15 cellular contexts compared by ENCODE assay signal in the genomic region with DNA sequence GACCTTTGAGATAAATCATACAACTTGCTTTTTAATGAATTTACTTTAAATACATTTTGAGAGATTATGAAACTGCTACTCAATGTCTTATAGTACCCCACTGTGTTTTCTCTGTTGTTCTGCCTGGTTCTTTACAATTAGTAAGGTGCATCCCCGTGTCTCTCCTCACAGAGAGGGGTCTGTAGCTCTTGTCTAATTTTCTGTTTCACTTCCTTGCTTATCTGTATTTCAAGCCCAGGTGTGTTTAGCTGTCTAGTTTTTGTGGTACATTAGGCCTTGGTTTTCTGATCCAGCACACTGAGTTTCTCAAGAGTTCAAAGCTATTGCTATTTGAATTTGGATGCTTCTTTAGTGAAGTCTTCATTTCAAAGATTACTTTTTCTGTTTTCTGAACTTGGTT.
DNase-seq lines count a peak whose midpoint lies in the region; ATAC-seq and TF ChIP-seq lines count a peak whose summit lies in the region.
"Had no signal": no experiment of that assay in that cellular context is flagged by ENCODE, and none has a peak within 500 bp of the region (broad histone marks: within the 10 kb centered on the region; RNA-seq: fewer than 3 reads in every experiment).

No MANE protein-coding gene starts in this region.

- intact Hi-C loops in Calu3 (cut with micrococcal nuclease; ENCODE audit: unreplicated experiment) = no loop called here

- H3K27me3 Mint-ChIP-seq in Calu3 (ENCODE audit: unreplicated experiment) (peaks cover 68% of the 10 kb centered on the region), T-cell (peaks cover 11 to 19% of the 10 kb centered on the region in 2 donors), chondrocyte (ENCODE audit: low read depth) (peaks cover 2% of the 10 kb centered on the region)

- H3K27ac Mint-ChIP-seq in Calu3 (ENCODE audit: unreplicated experiment) (no peak overlapping the region), T-cell (no peak overlapping the region), chondrocyte (ENCODE audit: unreplicated experiment) (no peak overlapping the region)
- H3K27ac Mint-ChIP-seq: activated naive CD4-positive, alpha-beta T cell treated with anti-CD3 and anti-CD28 coated beads, Interleukin-2, amount 50 U/mL, for 72 hours had no signal

- BruUV-seq in Calu3 (replicated peaks; lab: Mats Ljungman, UMichigan) = no TSS peak

- CTCF ChIA-PET in GM10248 (lab: Yijun Ruan, JAX) = no interaction called here
- CTCF ChIA-PET in Calu3 (lab: Charles Lee) = no interaction called here
- CTCF ChIA-PET in T-cell (lab: Charles Lee) = no interaction called here

- peaks cover 2% of the 10 kb centered on the region for H3K9me3 Mint-ChIP-seq in Calu3 (ENCODE audit: low read depth, unreplicated experiment)
- peaks cover 0 to 2% (median 0%) of the 10 kb centered on the region in 3 donors for H3K9me3 Mint-ChIP-seq in T-cell
- H3K9me3 Mint-ChIP-seq in chondrocyte (ENCODE audit: low read depth) = no peaks in the 10 kb centered on the region
- H3K9me3 Mint-ChIP-seq: central memory CD8-positive, alpha-beta T cell had no signal

- ATAC-seq in GM19351 (IDR thresholded peaks at IDR 0.05; ENCODE audit: unreplicated experiment) (peak; percentile 97), HG02623 (IDR thresholded peaks at IDR 0.05; ENCODE audit: unreplicated experiment) (peak; percentile 86), HG03280 (IDR thresholded peaks at IDR 0.05; ENCODE audit: unreplicated experiment) (peak; percentile 85), T-cell (replicated peaks in 1 of 4) (no peak)
- ATAC-seq: activated naive CD4-positive, alpha-beta T cell treated with anti-CD3 and anti-CD28 coated beads, Interleukin-2, amount 50 U/mL, for 72 hours; Right ventricle myocardium inferior; upper lobe of right lung had no signal

- H3K36me3 Mint-ChIP-seq in Calu3 (ENCODE audit: insufficient read depth, unreplicated experiment) (no peaks in the 10 kb centered on the region), T-cell (no peaks in the 10 kb centered on the region), chondrocyte (ENCODE audit: low read depth) (no peaks in the 10 kb centered on the region)
- H3K36me3 Mint-ChIP-seq: activated naive CD4-positive, alpha-beta T cell treated with anti-CD3 and anti-CD28 coated beads, Interleukin-2, amount 50 U/mL, for 72 hours had no signal

- no peak overlapping the region for H3K4me3 Mint-ChIP-seq in Calu3 (ENCODE audit: low read depth, unreplicated experiment)
- no peak overlapping the region for H3K4me3 Mint-ChIP-seq in T-cell
- no peak overlapping the region for H3K4me3 Mint-ChIP-seq in chondrocyte (ENCODE audit: unreplicated experiment)
- H3K4me3 Mint-ChIP-seq: central memory CD8-positive, alpha-beta T cell had no signal

- TF ChIP-seq CTCF in GM10248 (IDR thresholded peaks at IDR 0.05; ENCODE audit: control extremely low read depth, extremely low read depth, low read depth, missing control alignments) = no peak
- TF ChIP-seq CTCF in Calu3 (IDR thresholded peaks at IDR 0.05; ENCODE audit: unreplicated experiment) = no peak
- TF ChIP-seq CTCF in chondrocyte (IDR thresholded peaks at IDR 0.05) = no peak

- H3K4me1 Mint-ChIP-seq in Calu3 (ENCODE audit: low read depth, unreplicated experiment) (no peaks in the 10 kb centered on the region), T-cell (no peaks in the 10 kb centered on the region), chondrocyte (ENCODE audit: low read depth) (peaks cover 27% of the 10 kb centered on the region)
- H3K4me1 Mint-ChIP-seq: central memory CD8-positive, alpha-beta T cell had no signal

- DNase-seq in GM10248 (ENCODE audit: extremely low spot score) (peak; percentile 32), Calu3 (no peak), T-cell (no peak), chondrocyte (ENCODE audit: low spot score) (no peak)
- DNase-seq in NK-92 treated with Interleukin-12 subunit alpha and Interleukin-12 subunit beta, amount 100 ng/mL, for 24 hours (lab: John Stamatoyannopoulos, UW) = no peak
- DNase-seq: HCEC 1CT; NCI-H69; stimulated activated CD4-positive, alpha-beta T cell treated with anti-CD3 and anti-CD28 coated beads, Interleukin-12 subunit alpha, Interleukin-12 subunit beta, amount 100 ng/mL, for 4 hours; upper lobe of right lung had no signal

- POLR2A ChIA-PET in GM10248 (lab: Yijun Ruan, JAX) (no interaction called here), T-cell (lab: Charles Lee) (no interaction called here)

Comparison
In these comparisons a context has a peak if more than half of its experiments do, and no peak if none do; other contexts are left out.
1. ATAC-seq: peak in GM19351 (single experiment), HG02623 (single experiment) and HG03280 (single experiment); none in T-cell (0 of 4).